28 cellular contexts compared by ENCODE assay signal in genomic region chr20:58749979-58750378, GRCh38.
"Had no signal": no experiment of that assay in that cellular context is flagged by ENCODE, and none has a peak within 500 bp of the region (broad histone marks: within the 10 kb centered on the region; RNA-seq: fewer than 3 reads in every experiment).

No MANE protein-coding gene starts in this region.

- H3K9ac ChIP-seq: neural progenitor cell, parathyroid adenoma had no signal

- H2AFZ ChIP-seq: neural progenitor cell, parathyroid adenoma had no signal

- ATAC-seq: left colon, left lung, lower lobe of right lung, natural killer cell, psoas muscle, right lobe of liver, upper lobe of right lung had no signal

- H3K27ac ChIP-seq: left lung, lower lobe of right lung, neural progenitor cell, parathyroid adenoma, psoas muscle, right lobe of liver, suprapubic skin, thoracic aorta, tibial artery, upper lobe of right lung had no signal

- H3K36me3 ChIP-seq: left lung, lower lobe of right lung, neural progenitor cell, right lobe of liver, suprapubic skin, thoracic aorta, tibial artery, upper lobe of right lung had no signal

- H3K27ac Mint-ChIP-seq: immature natural killer cell; mesothelial cell of epicardium; naive B cell; natural killer cell; nephron progenitor cell; neural progenitor cell; stimulated activated naive CD8-positive, alpha-beta T cell treated with anti-CD3 and anti-CD28 coated beads, Interleukin-15, Interleukin-2, amounts not matched to agents 100 ng/mL and 50 ng/mL, for 24 hours had no signal

- H3K4me3 Mint-ChIP-seq: immature natural killer cell; mesothelial cell of epicardium; naive B cell; natural killer cell; nephron progenitor cell; neural progenitor cell; stimulated activated naive CD8-positive, alpha-beta T cell treated with anti-CD3 and anti-CD28 coated beads, Interleukin-15, Interleukin-2, amounts not matched to agents 100 ng/mL and 50 ng/mL, for 24 hours had no signal

- H3K36me3 Mint-ChIP-seq: immature natural killer cell, mesothelial cell of epicardium, natural killer cell, neural progenitor cell had no signal

- H3K27me3 ChIP-seq: right lobe of liver had no signal

- H3K9me3 Mint-ChIP-seq: immature natural killer cell; mesothelial cell of epicardium; natural killer cell; stimulated activated naive CD8-positive, alpha-beta T cell treated with anti-CD3 and anti-CD28 coated beads, Interleukin-15, Interleukin-2, amounts not matched to agents 100 ng/mL and 50 ng/mL, for 24 hours had no signal

- H3K4me2 ChIP-seq: neural progenitor cell, smooth muscle cell had no signal

- DNase-seq: hippocampal formation; immature natural killer cell; kidney; left colon; left lung; lower lobe of right lung; mammary epithelial cell; mesendoderm; naive B cell; natural killer cell; nephron progenitor cell; psoas muscle; right lobe of liver; stimulated activated CD4-positive, alpha-beta T cell treated with anti-CD3 and anti-CD28 coated beads, Interleukin-12 subunit alpha, Interleukin-12 subunit beta, amount 100 ng/mL, for 4 hours; stimulated activated CD4-positive, alpha-beta T cell treated with anti-CD3 and anti-CD28 coated beads, Interleukin-15, amount 100 ng/mL, for 24 hours; stimulated activated CD4-positive, alpha-beta T cell treated with anti-CD3 and anti-CD28 coated beads, Interleukin-2, amount 100 ng/mL, for 24 hours; stimulated activated CD4-positive, alpha-beta T cell treated with anti-CD3 and anti-CD28 coated beads, Interleukin-4, amount 100 ng/mL, for 1 hour; stimulated activated naive CD4-positive, alpha-beta T cell; tibial artery; trophoblast cell; upper lobe of right lung had no signal

- H3K4me3 ChIP-seq: left lung, lower lobe of right lung, neural progenitor cell, psoas muscle, right lobe of liver, smooth muscle cell, suprapubic skin, thoracic aorta, tibial artery, upper lobe of right lung had no signal

- H3K9me3 ChIP-seq: left lung, lower lobe of right lung, psoas muscle, right lobe of liver, suprapubic skin, thoracic aorta, tibial artery, upper lobe of right lung had no signal

- H3K4me1 ChIP-seq: left lung, lower lobe of right lung, parathyroid adenoma, psoas muscle, right lobe of liver, suprapubic skin, tibial artery, upper lobe of right lung had no signal

- H3K4me1 Mint-ChIP-seq: immature natural killer cell, mesothelial cell of epicardium, naive B cell, natural killer cell had no signal
